Comparison of ENCODE assay signal across 1 cellular context in genomic region chr1:61680500-61680899, GRCh38.
TF ChIP-seq lines count a peak whose summit lies in the region.

No MANE protein-coding gene starts in this region.

TF ChIP-seq in WTC11, 78 proteins besides CTCF, POLR2A, EP300 and RAD21:
- no peak for TF ChIP-seq ZSCAN18 (CRISPR knock-in tag; IDR thresholded peaks at IDR 0.05)
- TF ChIP-seq ZNF219 (CRISPR knock-in tag; IDR thresholded peaks at IDR 0.05; ENCODE audit: borderline replicate concordance) = no peak
- no peak for TF ChIP-seq GABPB1 (CRISPR knock-in tag; IDR thresholded peaks at IDR 0.05)
- TF ChIP-seq CDX4 (CRISPR knock-in tag; IDR thresholded peaks at IDR 0.05; ENCODE audit: borderline replicate concordance) = no peak
- TF ChIP-seq, protein P1, sequence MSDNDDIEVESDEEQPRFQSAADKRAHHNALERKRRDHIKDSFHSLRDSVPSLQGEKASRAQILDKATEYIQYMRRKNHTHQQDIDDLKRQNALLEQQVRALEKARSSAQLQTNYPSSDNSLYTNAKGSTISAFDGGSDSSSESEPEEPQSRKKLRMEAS (CRISPR knock-in tag; IDR thresholded peaks at IDR 0.05) = no peak
- TF ChIP-seq MXD4 (CRISPR knock-in tag; IDR thresholded peaks at IDR 0.05; ENCODE audit: borderline replicate concordance) = no peak
- TF ChIP-seq, protein P2, sequence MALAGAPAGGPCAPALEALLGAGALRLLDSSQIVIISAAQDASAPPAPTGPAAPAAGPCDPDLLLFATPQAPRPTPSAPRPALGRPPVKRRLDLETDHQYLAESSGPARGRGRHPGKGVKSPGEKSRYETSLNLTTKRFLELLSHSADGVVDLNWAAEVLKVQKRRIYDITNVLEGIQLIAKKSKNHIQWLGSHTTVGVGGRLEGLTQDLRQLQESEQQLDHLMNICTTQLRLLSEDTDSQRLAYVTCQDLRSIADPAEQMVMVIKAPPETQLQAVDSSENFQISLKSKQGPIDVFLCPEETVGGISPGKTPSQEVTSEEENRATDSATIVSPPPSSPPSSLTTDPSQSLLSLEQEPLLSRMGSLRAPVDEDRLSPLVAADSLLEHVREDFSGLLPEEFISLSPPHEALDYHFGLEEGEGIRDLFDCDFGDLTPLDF (CRISPR knock-in tag; IDR thresholded peaks at IDR 0.05) = no peak
- TF ChIP-seq, protein P3, sequence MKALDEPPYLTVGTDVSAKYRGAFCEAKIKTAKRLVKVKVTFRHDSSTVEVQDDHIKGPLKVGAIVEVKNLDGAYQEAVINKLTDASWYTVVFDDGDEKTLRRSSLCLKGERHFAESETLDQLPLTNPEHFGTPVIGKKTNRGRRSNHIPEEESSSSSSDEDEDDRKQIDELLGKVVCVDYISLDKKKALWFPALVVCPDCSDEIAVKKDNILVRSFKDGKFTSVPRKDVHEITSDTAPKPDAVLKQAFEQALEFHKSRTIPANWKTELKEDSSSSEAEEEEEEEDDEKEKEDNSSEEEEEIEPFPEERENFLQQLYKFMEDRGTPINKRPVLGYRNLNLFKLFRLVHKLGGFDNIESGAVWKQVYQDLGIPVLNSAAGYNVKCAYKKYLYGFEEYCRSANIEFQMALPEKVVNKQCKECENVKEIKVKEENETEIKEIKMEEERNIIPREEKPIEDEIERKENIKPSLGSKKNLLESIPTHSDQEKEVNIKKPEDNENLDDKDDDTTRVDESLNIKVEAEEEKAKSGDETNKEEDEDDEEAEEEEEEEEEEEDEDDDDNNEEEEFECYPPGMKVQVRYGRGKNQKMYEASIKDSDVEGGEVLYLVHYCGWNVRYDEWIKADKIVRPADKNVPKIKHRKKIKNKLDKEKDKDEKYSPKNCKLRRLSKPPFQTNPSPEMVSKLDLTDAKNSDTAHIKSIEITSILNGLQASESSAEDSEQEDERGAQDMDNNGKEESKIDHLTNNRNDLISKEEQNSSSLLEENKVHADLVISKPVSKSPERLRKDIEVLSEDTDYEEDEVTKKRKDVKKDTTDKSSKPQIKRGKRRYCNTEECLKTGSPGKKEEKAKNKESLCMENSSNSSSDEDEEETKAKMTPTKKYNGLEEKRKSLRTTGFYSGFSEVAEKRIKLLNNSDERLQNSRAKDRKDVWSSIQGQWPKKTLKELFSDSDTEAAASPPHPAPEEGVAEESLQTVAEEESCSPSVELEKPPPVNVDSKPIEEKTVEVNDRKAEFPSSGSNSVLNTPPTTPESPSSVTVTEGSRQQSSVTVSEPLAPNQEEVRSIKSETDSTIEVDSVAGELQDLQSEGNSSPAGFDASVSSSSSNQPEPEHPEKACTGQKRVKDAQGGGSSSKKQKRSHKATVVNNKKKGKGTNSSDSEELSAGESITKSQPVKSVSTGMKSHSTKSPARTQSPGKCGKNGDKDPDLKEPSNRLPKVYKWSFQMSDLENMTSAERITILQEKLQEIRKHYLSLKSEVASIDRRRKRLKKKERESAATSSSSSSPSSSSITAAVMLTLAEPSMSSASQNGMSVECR (CRISPR knock-in tag; IDR thresholded peaks at IDR 0.05; ENCODE audit: borderline replicate concordance) = no peak
- no peak for TF ChIP-seq JAZF1 (CRISPR knock-in tag; IDR thresholded peaks at IDR 0.05)
- no peak for TF ChIP-seq FOXK1 (CRISPR knock-in tag; IDR thresholded peaks at IDR 0.05)
- TF ChIP-seq, protein P4, sequence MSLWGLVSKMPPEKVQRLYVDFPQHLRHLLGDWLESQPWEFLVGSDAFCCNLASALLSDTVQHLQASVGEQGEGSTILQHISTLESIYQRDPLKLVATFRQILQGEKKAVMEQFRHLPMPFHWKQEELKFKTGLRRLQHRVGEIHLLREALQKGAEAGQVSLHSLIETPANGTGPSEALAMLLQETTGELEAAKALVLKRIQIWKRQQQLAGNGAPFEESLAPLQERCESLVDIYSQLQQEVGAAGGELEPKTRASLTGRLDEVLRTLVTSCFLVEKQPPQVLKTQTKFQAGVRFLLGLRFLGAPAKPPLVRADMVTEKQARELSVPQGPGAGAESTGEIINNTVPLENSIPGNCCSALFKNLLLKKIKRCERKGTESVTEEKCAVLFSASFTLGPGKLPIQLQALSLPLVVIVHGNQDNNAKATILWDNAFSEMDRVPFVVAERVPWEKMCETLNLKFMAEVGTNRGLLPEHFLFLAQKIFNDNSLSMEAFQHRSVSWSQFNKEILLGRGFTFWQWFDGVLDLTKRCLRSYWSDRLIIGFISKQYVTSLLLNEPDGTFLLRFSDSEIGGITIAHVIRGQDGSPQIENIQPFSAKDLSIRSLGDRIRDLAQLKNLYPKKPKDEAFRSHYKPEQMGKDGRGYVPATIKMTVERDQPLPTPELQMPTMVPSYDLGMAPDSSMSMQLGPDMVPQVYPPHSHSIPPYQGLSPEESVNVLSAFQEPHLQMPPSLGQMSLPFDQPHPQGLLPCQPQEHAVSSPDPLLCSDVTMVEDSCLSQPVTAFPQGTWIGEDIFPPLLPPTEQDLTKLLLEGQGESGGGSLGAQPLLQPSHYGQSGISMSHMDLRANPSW (CRISPR knock-in tag; conservative IDR thresholded peaks at IDR 0.05; ENCODE audit: low read depth) = no peak
- TF ChIP-seq TP53 (CRISPR knock-in tag; IDR thresholded peaks at IDR 0.05) = no peak
- TF ChIP-seq EMX1 (CRISPR knock-in tag; IDR thresholded peaks at IDR 0.05) = no peak
- TF ChIP-seq ZBTB21 (CRISPR knock-in tag; IDR thresholded peaks at IDR 0.05; ENCODE audit: borderline replicate concordance) = no peak
- no peak for TF ChIP-seq ETV6 (CRISPR knock-in tag; IDR thresholded peaks at IDR 0.05)
- TF ChIP-seq, protein P5, sequence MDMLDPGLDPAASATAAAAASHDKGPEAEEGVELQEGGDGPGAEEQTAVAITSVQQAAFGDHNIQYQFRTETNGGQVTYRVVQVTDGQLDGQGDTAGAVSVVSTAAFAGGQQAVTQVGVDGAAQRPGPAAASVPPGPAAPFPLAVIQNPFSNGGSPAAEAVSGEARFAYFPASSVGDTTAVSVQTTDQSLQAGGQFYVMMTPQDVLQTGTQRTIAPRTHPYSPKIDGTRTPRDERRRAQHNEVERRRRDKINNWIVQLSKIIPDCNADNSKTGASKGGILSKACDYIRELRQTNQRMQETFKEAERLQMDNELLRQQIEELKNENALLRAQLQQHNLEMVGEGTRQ (CRISPR knock-in tag; IDR thresholded peaks at IDR 0.05) = no peak
- TF ChIP-seq ZNF138 (CRISPR knock-in tag; conservative IDR thresholded peaks at IDR 0.05) = no peak
- TF ChIP-seq, protein P6, sequence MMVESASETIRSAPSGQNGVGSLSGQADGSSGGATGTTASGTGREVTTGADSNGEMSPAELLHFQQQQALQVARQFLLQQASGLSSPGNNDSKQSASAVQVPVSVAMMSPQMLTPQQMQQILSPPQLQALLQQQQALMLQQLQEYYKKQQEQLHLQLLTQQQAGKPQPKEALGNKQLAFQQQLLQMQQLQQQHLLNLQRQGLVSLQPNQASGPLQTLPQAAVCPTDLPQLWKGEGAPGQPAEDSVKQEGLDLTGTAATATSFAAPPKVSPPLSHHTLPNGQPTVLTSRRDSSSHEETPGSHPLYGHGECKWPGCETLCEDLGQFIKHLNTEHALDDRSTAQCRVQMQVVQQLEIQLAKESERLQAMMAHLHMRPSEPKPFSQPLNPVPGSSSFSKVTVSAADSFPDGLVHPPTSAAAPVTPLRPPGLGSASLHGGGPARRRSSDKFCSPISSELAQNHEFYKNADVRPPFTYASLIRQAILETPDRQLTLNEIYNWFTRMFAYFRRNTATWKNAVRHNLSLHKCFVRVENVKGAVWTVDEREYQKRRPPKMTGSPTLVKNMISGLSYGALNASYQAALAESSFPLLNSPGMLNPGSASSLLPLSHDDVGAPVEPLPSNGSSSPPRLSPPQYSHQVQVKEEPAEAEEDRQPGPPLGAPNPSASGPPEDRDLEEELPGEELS (CRISPR knock-in tag; IDR thresholded peaks at IDR 0.05) = no peak
- no peak for TF ChIP-seq NR2C2 (CRISPR knock-in tag; IDR thresholded peaks at IDR 0.05)
